8 cellular contexts compared by ENCODE assay signal in the genomic region with DNA sequence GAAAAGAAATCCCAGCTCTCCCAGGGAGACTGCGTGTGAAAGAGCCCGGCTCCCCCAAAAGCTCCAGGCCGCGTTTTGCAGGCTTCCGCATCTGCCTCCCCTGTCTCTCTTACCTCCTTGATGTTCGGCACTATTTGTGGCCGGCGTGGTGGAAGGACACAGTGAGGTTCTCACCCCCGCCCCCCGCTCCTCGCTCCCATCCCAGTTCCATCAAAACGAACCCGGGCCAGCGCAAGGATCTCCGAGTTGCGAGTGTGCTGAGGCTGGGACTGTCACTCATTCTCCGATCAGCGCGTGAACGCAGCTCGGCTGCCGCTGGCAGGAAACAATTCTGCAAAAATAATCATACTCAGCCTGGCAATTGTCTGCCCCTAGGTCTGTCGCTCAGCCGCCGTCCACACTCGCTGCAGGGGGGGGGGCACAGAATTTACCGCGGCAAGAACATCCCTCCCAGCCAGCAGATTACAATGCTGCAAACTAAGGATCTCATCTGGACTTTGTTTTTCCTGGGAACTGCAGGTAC. TPM values are rescaled to one million over a fixed set of nuclear protein-coding genes. Genes with fewer than 3 reads are reported as not detected.
DNase-seq lines count a peak whose midpoint lies in the region; ATAC-seq and TF ChIP-seq lines count a peak whose summit lies in the region.

TSS of gene NCAM1 (plus strand) at position 275 of the 523 bp plus-strand sequence.

- peak; percentile 73 for ATAC-seq in left ventricle myocardium superior
- no peak for ATAC-seq in GM19328 (IDR thresholded peaks at IDR 0.05; ENCODE audit: unreplicated experiment)
- no peak for ATAC-seq in HG03039 (IDR thresholded peaks at IDR 0.05; ENCODE audit: unreplicated experiment)

- H3K9me3 Mint-ChIP-seq in osteocyte (ENCODE audit: unreplicated experiment) = no peaks in the 10 kb centered on the region

- H3K4me1 ChIP-seq in BE2C = peaks cover 16% of the 10 kb centered on the region

- intact Hi-C loops in left ventricle myocardium superior (cut with micrococcal nuclease) = no loop called here

- POLR2A ChIA-PET in HEK293T (lab: Yijun Ruan, JAX) = no interaction called here

- no peaks in the 10 kb centered on the region for H3K36me3 Mint-ChIP-seq in osteocyte (ENCODE audit: unreplicated experiment)

- TF ChIP-seq CTCF in BE2C (IDR thresholded peaks at IDR 0.05; ENCODE audit: low read depth, low read length) (no peak), osteocyte (IDR thresholded peaks at IDR 0.05) (no peak)

- H3K27me3 Mint-ChIP-seq in osteocyte (ENCODE audit: unreplicated experiment) = peaks cover 65% of the 10 kb centered on the region

- peak within 1 kb of the TSS; percentile 82 for H3K4me3 Mint-ChIP-seq in osteocyte (ENCODE audit: unreplicated experiment)

- CTCF ChIA-PET in HEK293T (lab: Yijun Ruan, JAX) = interaction anchor here (0.7 to 1.2 kb wide), 2 partner anchors 18 to 318 kb away, joined by 3 read pairs; no protein-coding TSS in a partner anchor

- H3K36me3 ChIP-seq in BE2C = no peaks in the 10 kb centered on the region

- no peak within 1 kb of the TSS for H3K27ac Mint-ChIP-seq in osteocyte (ENCODE audit: unreplicated experiment)

- no peaks in the 10 kb centered on the region for H3K27me3 ChIP-seq in BE2C

- peaks cover 16% of the 10 kb centered on the region for H3K4me1 Mint-ChIP-seq in osteocyte (ENCODE audit: unreplicated experiment)

- H3K9me3 ChIP-seq in BE2C = no peaks in the 10 kb centered on the region

- DNase-seq in BE2C (peak; percentile 97), HEK293T (ENCODE audit: extremely low spot score) (peak; percentile 79), NCI-H748 treated with DMSO at 0.1 percent for 48 hours (lab: John Stamatoyannopoulos, UW) (peak; percentile 75), amygdala (lab: John Stamatoyannopoulos, UW) (peak; percentile 31 to 97 (median 88)), left ventricle myocardium superior (peak; percentile 89), osteocyte (ENCODE audit: extremely low spot score, unreplicated experiment) (no peak)

- peak within 1 kb of the TSS; percentile 87 for H3K4me3 ChIP-seq in BE2C (ENCODE audit: low read depth, low read length)

TF ChIP-seq in HEK293T, 16 proteins besides CTCF, POLR2A, EP300 and RAD21:
- TF ChIP-seq HDGF (IDR thresholded peaks at IDR 0.05; ENCODE audit: borderline replicate concordance) = no peak
- TF ChIP-seq, protein P1, sequence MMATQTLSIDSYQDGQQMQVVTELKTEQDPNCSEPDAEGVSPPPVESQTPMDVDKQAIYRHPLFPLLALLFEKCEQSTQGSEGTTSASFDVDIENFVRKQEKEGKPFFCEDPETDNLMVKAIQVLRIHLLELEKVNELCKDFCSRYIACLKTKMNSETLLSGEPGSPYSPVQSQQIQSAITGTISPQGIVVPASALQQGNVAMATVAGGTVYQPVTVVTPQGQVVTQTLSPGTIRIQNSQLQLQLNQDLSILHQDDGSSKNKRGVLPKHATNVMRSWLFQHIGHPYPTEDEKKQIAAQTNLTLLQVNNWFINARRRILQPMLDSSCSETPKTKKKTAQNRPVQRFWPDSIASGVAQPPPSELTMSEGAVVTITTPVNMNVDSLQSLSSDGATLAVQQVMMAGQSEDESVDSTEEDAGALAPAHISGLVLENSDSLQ (IDR thresholded peaks at IDR 0.05) = peak; percentile 97
- TF ChIP-seq L3MBTL2 (conservative IDR thresholded peaks at IDR 0.05) = peak; percentile 75
- no peak for TF ChIP-seq BHLHE40 (IDR thresholded peaks at IDR 0.05; ENCODE audit: borderline replicate concordance)
- peak; percentile 62; the same call in 1 of the 2 replicates for TF ChIP-seq CTBP1 (IDR thresholded peaks at IDR 0.05; ENCODE audit: borderline replicate concordance)
- TF ChIP-seq SUZ12 (IDR thresholded peaks at IDR 0.05) = no peak
- peak; percentile 76; the same call in 1 of the 2 replicates for TF ChIP-seq FOXM1 (IDR thresholded peaks at IDR 0.05; ENCODE audit: borderline replicate concordance)
- no peak for TF ChIP-seq ELF4 (IDR thresholded peaks at IDR 0.05)

RNA-seq across cellular contexts. Expression of gene NCAM1, which starts in this region (rescaled TPM):
- 144 TPM for polyA plus RNA-seq in BE2C (2012; ENCODE audit: insufficient read depth, insufficient read length, low read depth)
- total RNA-seq in left ventricle myocardium superior (244 TPM), osteocyte (1.9 and 2.2 TPM in 2 replicates)

Comparison
In these comparisons a context has a peak if more than half of its experiments do, and no peak if none do; other contexts are left out.
1. RNA of gene NCAM1 (total RNA-seq): 244 TPM in left ventricle myocardium superior (single experiment); 1.9 to 2.2 TPM in osteocyte; every median in the first group is over 10 times any median in the second.